Comparison of ENCODE assay signal across 1 cellular context in the genomic region with DNA sequence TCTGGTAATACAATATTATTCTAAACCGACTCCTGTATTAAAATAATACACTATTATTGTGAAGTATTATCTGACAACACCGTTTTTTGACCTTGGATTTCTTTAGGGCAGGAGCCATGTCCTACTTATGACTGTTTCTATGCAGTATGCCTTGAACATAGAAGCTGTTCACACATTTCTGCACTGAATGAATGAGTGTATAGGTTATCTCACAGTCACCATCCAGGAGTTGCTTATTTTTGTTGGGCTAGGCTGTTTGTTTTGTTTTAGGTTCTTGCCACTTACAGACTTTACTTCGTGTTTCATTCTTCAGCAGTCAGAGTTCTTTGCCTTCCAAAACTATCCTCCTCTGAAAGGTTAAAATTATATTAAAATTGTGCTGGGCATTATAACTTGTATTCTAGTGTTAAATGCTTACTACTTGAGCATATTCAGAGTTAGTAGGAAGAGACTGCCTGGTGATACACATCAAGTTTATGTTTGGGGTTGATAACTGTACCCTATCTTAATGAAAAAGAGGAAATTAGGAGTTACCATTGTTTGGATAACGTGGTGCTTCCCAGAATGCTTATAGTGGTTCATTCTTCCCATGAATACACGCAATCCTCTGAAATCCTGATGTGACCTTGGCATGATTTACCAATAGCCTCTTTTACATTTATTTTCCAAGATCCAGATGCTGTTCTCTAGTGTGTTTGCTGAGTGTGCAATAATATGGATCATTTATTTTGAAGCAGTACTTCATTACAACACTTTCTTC.
TF ChIP-seq lines count a peak whose summit lies in the region.

No MANE protein-coding gene starts in this region.

TF ChIP-seq in IMR-90, 13 proteins besides CTCF, POLR2A, EP300 and RAD21:
- TF ChIP-seq ELK1 (IDR thresholded peaks at IDR 0.05; ENCODE audit: borderline replicate concordance, low read depth, low read length) (no peak), CEBPB (IDR thresholded peaks at IDR 0.05; ENCODE audit: low read depth, low read length) (peak; percentile 58), SMC3 (IDR thresholded peaks at IDR 0.05; ENCODE audit: low read depth, low read length) (peak; percentile 4; the same call in 1 of the 2 replicates), MAFK (IDR thresholded peaks at IDR 0.05; ENCODE audit: low read depth, low read length) (peak; percentile 95), BHLHE40 (IDR thresholded peaks at IDR 0.05; ENCODE audit: low read depth, low read length) (peak; percentile 53; the same call in 1 of the 2 replicates), MXI1 (IDR thresholded peaks at IDR 0.05; ENCODE audit: borderline replicate concordance, low read depth, low read length) (peak; percentile 54; the same call in 1 of the 2 replicates), RFX5 (IDR thresholded peaks at IDR 0.05; ENCODE audit: low read depth, low read length) (no peak), MAZ (IDR thresholded peaks at IDR 0.05; ENCODE audit: borderline replicate concordance, low read depth, low read length) (no peak), NFE2L2 (IDR thresholded peaks at IDR 0.05; ENCODE audit: low read depth, low read length) (no peak)
